In the genomic region with DNA sequence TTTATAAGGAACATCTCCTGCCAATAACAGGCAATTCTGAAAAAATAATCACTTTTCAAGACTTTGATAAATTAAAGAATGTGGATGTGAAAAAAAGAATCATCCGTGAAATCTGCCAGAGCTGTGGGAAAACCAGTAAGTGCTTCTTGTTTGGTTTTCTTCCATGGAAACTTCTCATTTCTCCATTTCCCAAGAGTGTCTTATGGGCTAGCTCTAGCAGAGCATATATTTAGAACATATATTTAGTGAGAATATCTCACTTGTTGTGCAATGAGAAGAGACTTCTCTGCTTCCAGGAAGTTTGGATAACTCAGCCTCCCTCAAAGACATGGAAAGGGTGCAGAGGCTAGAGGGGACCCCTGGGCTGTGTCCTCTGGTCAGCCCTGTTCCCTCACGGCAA, we compare ENCODE assay signal across 22 cellular contexts. TPM values are rescaled to one million over a fixed set of nuclear protein-coding genes. Genes with fewer than 3 reads are reported as not detected.
"Had no signal": no experiment of that assay in that cellular context is flagged by ENCODE, and none has a peak within 500 bp of the region (broad histone marks: within the 10 kb centered on the region; RNA-seq: fewer than 3 reads in every experiment).

No MANE protein-coding gene starts in this region.

- H3K4me3 ChIP-seq: esophagus muscularis mucosa, lower lobe of right lung, tibial artery, vagina had no signal

- H3K4me1 ChIP-seq: esophagus muscularis mucosa, lower lobe of right lung, tibial artery, vagina had no signal

- H3K9me3 Mint-ChIP-seq: activated CD4-positive, alpha-beta T cell treated with anti-CD3 and anti-CD28 coated beads, Interleukin-2, amount 10 ng/mL, durations not matched to agents 7 days and 5 days; activated T-cell treated with anti-CD3 and anti-CD28 coated beads, Interleukin-2, amount 50 U/mL, for 4 hours; dendritic cell treated with granulocyte-macrophage colony-stimulating factor and Interleukin-4, amounts not matched to agents 40 ng/mL and 50 ng/mL, for 4 days; nephron had no signal

- H3K4me3 Mint-ChIP-seq: activated CD4-positive, alpha-beta T cell treated with anti-CD3 and anti-CD28 coated beads, Interleukin-2, amount 10 ng/mL, durations not matched to agents 7 days and 5 days; activated CD8-positive, alpha-beta T cell treated with anti-CD3 and anti-CD28 coated beads, Interleukin-2, amount 10 ng/mL, durations not matched to agents 7 days and 5 days; activated naive CD4-positive, alpha-beta T cell treated with anti-CD3 and anti-CD28 coated beads for 36 hours; activated T-cell treated with anti-CD3 and anti-CD28 coated beads, Interleukin-2, amount 50 U/mL, for 4 hours; dendritic cell treated with granulocyte-macrophage colony-stimulating factor and Interleukin-4, amounts not matched to agents 40 ng/mL and 50 ng/mL, for 4 days; nephron had no signal

- H3K4me1 Mint-ChIP-seq: activated CD4-positive, alpha-beta T cell treated with anti-CD3 and anti-CD28 coated beads, Interleukin-2, amount 10 ng/mL, durations not matched to agents 7 days and 5 days; nephron had no signal

- H3K27ac Mint-ChIP-seq: activated CD4-positive, alpha-beta T cell treated with anti-CD3 and anti-CD28 coated beads, Interleukin-2, amount 10 ng/mL, durations not matched to agents 7 days and 5 days; activated CD8-positive, alpha-beta T cell treated with anti-CD3 and anti-CD28 coated beads, Interleukin-2, amount 10 ng/mL, durations not matched to agents 7 days and 5 days; activated naive CD4-positive, alpha-beta T cell treated with anti-CD3 and anti-CD28 coated beads for 36 hours; dendritic cell treated with granulocyte-macrophage colony-stimulating factor and Interleukin-4, amounts not matched to agents 40 ng/mL and 50 ng/mL, for 4 days; nephron had no signal

- H3K27ac ChIP-seq: esophagus muscularis mucosa, lower lobe of right lung, tibial artery, vagina had no signal

- FAIRE-seq: bronchial epithelial cell, endothelial cell of umbilical vein had no signal

- H3K27me3 Mint-ChIP-seq: dendritic cell treated with granulocyte-macrophage colony-stimulating factor and Interleukin-4, amounts not matched to agents 40 ng/mL and 50 ng/mL, for 4 days had no signal

- H3K36me3 ChIP-seq: esophagus muscularis mucosa, lower lobe of right lung, tibial artery, vagina had no signal

- H3K27me3 ChIP-seq: esophagus muscularis mucosa, tibial artery, vagina had no signal

- ATAC-seq: activated CD8-positive, alpha-beta T cell treated with anti-CD3 and anti-CD28 coated beads, Interleukin-2, amount 10 ng/mL, durations not matched to agents 7 days and 5 days; activated T-cell treated with anti-CD3 and anti-CD28 coated beads, Interleukin-2, amount 50 U/mL, for 4 hours; lower lobe of right lung; stimulated activated naive CD8-positive, alpha-beta T cell treated with anti-CD3 and anti-CD28 coated beads, Interleukin-15, Interleukin-2, amounts not matched to agents 100 U/mL and 50 U/mL, for 24 hours had no signal

- H3K9me3 ChIP-seq: esophagus muscularis mucosa, lower lobe of right lung, tibial artery, vagina had no signal

- DNase-seq: activated CD4-positive, alpha-beta T cell treated with anti-CD3 and anti-CD28 coated beads, Interleukin-2, amount 10 ng/mL, durations not matched to agents 7 days and 5 days; activated CD8-positive, alpha-beta T cell treated with anti-CD3 and anti-CD28 coated beads, Interleukin-2, amount 10 ng/mL, durations not matched to agents 7 days and 5 days; activated naive CD4-positive, alpha-beta T cell treated with anti-CD3 and anti-CD28 coated beads for 36 hours; activated T-cell treated with anti-CD3 and anti-CD28 coated beads, Interleukin-2, amount 50 U/mL, for 4 hours; anterior cingulate cortex; cerebellar nuclear complex; effector CD8-positive, alpha-beta T cell; lower lobe of right lung; midbrain; retina; stimulated activated CD4-positive, alpha-beta T cell treated with anti-CD3 and anti-CD28 coated beads, Interleukin-12 subunit alpha, Interleukin-12 subunit beta, amount 100 ng/mL, for 4 hours; stimulated activated CD4-positive, alpha-beta T cell treated with anti-CD3 and anti-CD28 coated beads, Interleukin-2, amount 100 ng/mL, for 24 hours; stimulated activated naive CD8-positive, alpha-beta T cell treated with anti-CD3 and anti-CD28 coated beads, Interleukin-15, Interleukin-2, amounts not matched to agents 100 U/mL and 50 U/mL, for 24 hours; substantia nigra; tibial artery had no signal

RNA-seq across cellular contexts. Expression of a gene that starts 49.9 kb away (rescaled TPM):
- total RNA-seq: activated CD4-positive, alpha-beta T cell treated with anti-CD3 and anti-CD28 coated beads, Interleukin-2, amount 10 ng/mL, durations not matched to agents 7 days and 5 days; activated CD8-positive, alpha-beta T cell treated with anti-CD3 and anti-CD28 coated beads, Interleukin-2, amount 10 ng/mL, durations not matched to agents 7 days and 5 days; activated naive CD4-positive, alpha-beta T cell treated with anti-CD3 and anti-CD28 coated beads for 36 hours; activated T-cell treated with anti-CD3 and anti-CD28 coated beads, Interleukin-2, amount 50 U/mL, for 4 hours; bronchial epithelial cell; endothelial cell of umbilical vein; esophagus muscularis mucosa; glomerular endothelial cell; vagina had no signal
- polyA plus RNA-seq: endothelial cell of umbilical vein had no signal
